Comparison of ENCODE assay signal across 2 cellular contexts in the genomic region with DNA sequence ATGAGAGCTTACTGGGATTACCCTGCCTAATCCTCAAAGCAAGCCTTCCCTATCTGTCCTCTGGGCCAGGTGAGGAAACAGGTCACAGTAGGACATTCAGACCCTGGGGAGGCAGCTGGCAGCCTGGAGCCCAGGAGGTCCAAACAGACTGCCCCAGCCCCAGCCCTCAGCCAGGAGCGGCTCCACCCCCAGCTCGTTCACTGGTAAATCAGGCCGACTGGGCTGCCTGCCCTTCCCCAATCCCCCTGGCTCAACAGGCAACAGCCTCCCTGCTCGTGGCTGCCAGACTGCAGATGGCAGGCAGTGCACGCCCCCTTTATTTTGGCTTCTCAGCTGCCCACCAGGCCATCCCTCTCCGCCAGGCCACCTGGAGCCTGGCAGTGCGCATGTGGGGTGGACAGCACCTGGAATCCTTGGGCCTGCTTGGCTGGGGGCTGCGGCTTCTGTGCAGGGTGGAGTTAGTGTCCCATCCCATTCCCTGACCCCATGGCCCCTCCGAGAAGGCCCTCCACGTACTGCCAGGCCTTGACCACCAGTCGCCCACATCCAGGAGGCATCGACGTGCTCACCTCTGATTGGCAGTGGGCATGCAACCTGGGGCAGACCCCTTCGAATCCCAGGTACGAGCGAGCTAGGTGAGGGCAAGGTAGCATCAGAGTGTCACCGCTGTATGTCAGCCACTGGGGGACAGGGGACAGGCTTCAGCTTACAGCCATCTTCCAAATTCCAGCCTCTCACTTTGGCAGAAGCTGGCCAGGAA.
TF ChIP-seq lines count a peak whose summit lies in the region.

No MANE protein-coding gene starts in this region.

TF ChIP-seq in HCT116, 20 proteins besides CTCF, POLR2A, EP300 and RAD21:
- no peak for TF ChIP-seq ZFX (IDR thresholded peaks at IDR 0.05)
- TF ChIP-seq POLR2AphosphoS5 (IDR thresholded peaks at IDR 0.05; ENCODE audit: low read depth, low read length) = no peak
- no peak for TF ChIP-seq SP1 (IDR thresholded peaks at IDR 0.05; ENCODE audit: low read depth)
- no peak for TF ChIP-seq EZH2 (IDR thresholded peaks at IDR 0.05)
- TF ChIP-seq SIN3A (IDR thresholded peaks at IDR 0.05; ENCODE audit: low read depth) = no peak

TF ChIP-seq in K562, 482 proteins besides CTCF, POLR2A, EP300 and RAD21:
- TF ChIP-seq L3MBTL2 (IDR thresholded peaks at IDR 0.05) = no peak
- TF ChIP-seq, protein P1, sequence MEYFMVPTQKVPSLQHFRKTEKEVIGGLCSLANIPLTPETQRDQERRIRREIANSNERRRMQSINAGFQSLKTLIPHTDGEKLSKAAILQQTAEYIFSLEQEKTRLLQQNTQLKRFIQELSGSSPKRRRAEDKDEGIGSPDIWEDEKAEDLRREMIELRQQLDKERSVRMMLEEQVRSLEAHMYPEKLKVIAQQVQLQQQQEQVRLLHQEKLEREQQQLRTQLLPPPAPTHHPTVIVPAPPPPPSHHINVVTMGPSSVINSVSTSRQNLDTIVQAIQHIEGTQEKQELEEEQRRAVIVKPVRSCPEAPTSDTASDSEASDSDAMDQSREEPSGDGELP (CRISPR knock-in tag; IDR thresholded peaks at IDR 0.05; ENCODE audit: borderline replicate concordance) = 0 out of 2 replicates have a peak, but pooled peaks have one; percentile 12
